In the genomic region with DNA sequence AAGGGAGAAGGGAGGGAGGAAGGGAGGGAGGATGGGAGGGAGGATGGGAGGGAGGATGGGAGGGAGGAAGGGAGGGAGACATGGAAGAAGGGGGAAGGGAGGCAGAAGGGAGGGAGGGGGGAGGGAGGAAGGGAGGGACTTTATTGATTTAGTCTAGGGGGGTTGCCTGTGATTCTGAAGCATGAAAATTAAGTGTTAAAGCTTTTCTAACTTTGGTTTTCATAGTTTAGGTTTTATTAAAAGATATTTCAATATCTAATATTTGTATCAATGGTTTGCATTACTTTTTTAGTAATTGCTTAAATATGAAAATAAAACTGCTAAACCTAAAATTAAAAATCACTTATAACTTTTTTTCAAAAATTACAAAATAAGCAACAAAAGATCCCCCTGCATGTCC, we compare ENCODE assay signal across 21 cellular contexts.
"Had no signal": no experiment of that assay in that cellular context is flagged by ENCODE, and none has a peak within 500 bp of the region (broad histone marks: within the 10 kb centered on the region; RNA-seq: fewer than 3 reads in every experiment).

No MANE protein-coding gene starts in this region.

- H3K4me3 Mint-ChIP-seq: endodermal cell; immature natural killer cell; natural killer cell; neural progenitor cell; stimulated activated naive B cell treated with anti-CD40 and anti-IgM and Interleukin-4, amounts not matched to agents 10 μg/mL and 1 μg/mL and 100 μg/mL, for 72 hours; stimulated activated naive CD8-positive, alpha-beta T cell treated with anti-CD3 and anti-CD28 coated beads, Interleukin-15, amount 100 ng/mL, for 72 hours had no signal

- H3K36me3 ChIP-seq: neural progenitor cell, ovary, transverse colon had no signal

- H3K9me3 ChIP-seq: ovary, testis, transverse colon had no signal

- H3K9me3 Mint-ChIP-seq: endodermal cell; immature natural killer cell; natural killer cell; neural progenitor cell; stimulated activated naive B cell treated with anti-CD40 and anti-IgM and Interleukin-4, amounts not matched to agents 10 μg/mL and 1 μg/mL and 100 μg/mL, for 72 hours; stimulated activated naive CD8-positive, alpha-beta T cell treated with anti-CD3 and anti-CD28 coated beads, Interleukin-15, amount 100 ng/mL, for 72 hours had no signal

- FAIRE-seq: endothelial cell of umbilical vein, frontal cortex, keratinocyte had no signal

- H3K9ac ChIP-seq: neural progenitor cell had no signal

- H3K4me1 Mint-ChIP-seq: endodermal cell; immature natural killer cell; natural killer cell; stimulated activated naive B cell treated with anti-CD40 and anti-IgM and Interleukin-4, amounts not matched to agents 10 μg/mL and 1 μg/mL and 100 μg/mL, for 72 hours had no signal

- ATAC-seq: natural killer cell; sciatic nerve; stimulated activated naive B cell treated with anti-CD40 and anti-IgM and Interleukin-4, amounts not matched to agents 10 μg/mL and 1 μg/mL and 100 μg/mL, for 72 hours; stimulated activated naive CD8-positive, alpha-beta T cell treated with anti-CD3 and anti-CD28 coated beads, Interleukin-15, amount 100 ng/mL, for 72 hours had no signal

- H3K27ac Mint-ChIP-seq: endodermal cell; immature natural killer cell; natural killer cell; neural progenitor cell; stimulated activated naive B cell treated with anti-CD40 and anti-IgM and Interleukin-4, amounts not matched to agents 10 μg/mL and 1 μg/mL and 100 μg/mL, for 72 hours; stimulated activated naive CD8-positive, alpha-beta T cell treated with anti-CD3 and anti-CD28 coated beads, Interleukin-15, amount 100 ng/mL, for 72 hours had no signal

- H3K36me3 Mint-ChIP-seq: immature natural killer cell; natural killer cell; neural progenitor cell; stimulated activated naive B cell treated with anti-CD40 and anti-IgM and Interleukin-4, amounts not matched to agents 10 μg/mL and 1 μg/mL and 100 μg/mL, for 72 hours had no signal

- H3K27me3 ChIP-seq: neural progenitor cell, ovary, testis, transverse colon had no signal

- DNase-seq: central memory CD4-positive, alpha-beta T cell; effector CD4-positive, alpha-beta T cell; endodermal cell; immature natural killer cell; mammary epithelial cell; natural killer cell; nucleus accumbens; ovary; stimulated activated CD4-positive, alpha-beta T cell treated with anti-CD3 and anti-CD28 coated beads, Interleukin-2, amount 100 ng/mL, for 24 hours; stimulated activated CD4-positive, alpha-beta T cell treated with anti-CD3 and anti-CD28 coated beads, Interleukin-4, amount 100 ng/mL, for 4 hours; stimulated activated naive B cell treated with anti-CD40 and anti-IgM and Interleukin-4, amounts not matched to agents 10 μg/mL and 1 μg/mL and 100 μg/mL, for 72 hours; stimulated activated naive CD8-positive, alpha-beta T cell treated with anti-CD3 and anti-CD28 coated beads, Interleukin-15, amount 100 ng/mL, for 72 hours; testis; transverse colon had no signal

- H3K4me3 ChIP-seq: coronary artery, neural progenitor cell, ovary, skin epidermis, testis, transverse colon had no signal

- H3K4me1 ChIP-seq: neural progenitor cell, testis had no signal

- H3K4me2 ChIP-seq: neural progenitor cell had no signal

- H3K27ac ChIP-seq: coronary artery, neural progenitor cell, ovary, skin epidermis, testis, transverse colon had no signal
